9 cellular contexts compared by ENCODE assay signal in the genomic region with DNA sequence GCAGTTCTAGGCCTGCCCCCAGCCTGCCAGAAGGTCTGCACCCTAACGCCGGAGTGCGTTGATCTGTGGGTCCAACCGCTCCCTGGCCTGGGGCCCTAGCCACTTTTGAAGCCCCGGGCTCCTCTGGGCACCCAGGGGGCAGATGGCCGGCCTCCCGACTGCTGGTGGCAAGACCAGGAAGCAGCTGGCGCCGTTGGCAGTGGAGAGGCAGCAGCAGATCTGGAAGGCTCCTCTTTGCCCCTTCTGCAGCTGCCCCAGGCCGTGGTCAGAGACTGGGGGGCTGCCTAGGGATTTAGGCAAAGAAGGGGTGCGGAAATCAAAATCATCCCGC. TPM values are rescaled to one million over a fixed set of nuclear protein-coding genes. Genes with fewer than 3 reads are reported as not detected.
DNase-seq lines count a peak whose midpoint lies in the region; ATAC-seq, FAIRE-seq and TF ChIP-seq lines count a peak whose summit lies in the region.
"Had no signal": no experiment of that assay in that cellular context is flagged by ENCODE, and none has a peak within 500 bp of the region (broad histone marks: within the 10 kb centered on the region; RNA-seq: fewer than 3 reads in every experiment).

No MANE protein-coding gene starts in this region.

- H3K4me1 ChIP-seq in small intestine (ENCODE audit: control insufficient read depth in 2 of 2, insufficient read depth in 1 of 2, low read depth in 1 of 2, low read length in 1 of 2) = peaks cover 3 to 8% of the 10 kb centered on the region in 2 donors

- CTCF ChIA-PET in RWPE1 (lab: Yijun Ruan, JAX) = interaction anchor here (1.1 to 2.3 kb wide), 2 partner anchors 41 to 122 kb away, joined by 4 to 15 read pairs; no protein-coding TSS in a partner anchor

- H3K4me1 Mint-ChIP-seq in glutamatergic neuron (ENCODE audit: low read depth, unreplicated experiment) = peaks cover 8% of the 10 kb centered on the region

- H3K36me3 ChIP-seq in small intestine (ENCODE audit: control insufficient read depth in 2 of 2, insufficient read depth in 2 of 2, low read length in 2 of 2) = peaks cover under 1 to 8% of the 10 kb centered on the region in 2 donors

- no peak for TF ChIP-seq CTCF in GM12865 (IDR thresholded peaks at IDR 0.05; ENCODE audit: insufficient read depth, low read depth, low read length, missing control alignments)
- TF ChIP-seq CTCF in RWPE1 (conservative IDR thresholded peaks at IDR 0.05; ENCODE audit: low read depth) = no peak
- TF ChIP-seq CTCF in glutamatergic neuron (IDR thresholded peaks at IDR 0.05; ENCODE audit: partially characterized antibody, unreplicated experiment) = no peak

- H3K9me3 Mint-ChIP-seq in glutamatergic neuron (ENCODE audit: unreplicated experiment) = peaks cover 11% of the 10 kb centered on the region

- peaks cover 19% of the 10 kb centered on the region for H3K27me3 Mint-ChIP-seq in glutamatergic neuron (ENCODE audit: unreplicated experiment)

- ATAC-seq in GM21576 (IDR thresholded peaks at IDR 0.05; ENCODE audit: unreplicated experiment) = no peak
- ATAC-seq in HG03039 (IDR thresholded peaks at IDR 0.05; ENCODE audit: unreplicated experiment) = no peak

- no peaks in the 10 kb centered on the region for H3K9me3 ChIP-seq in small intestine (ENCODE audit: control insufficient read depth, low read depth)

- 33 to 43% (median 37%) methylated on average over 12 of the region's 12 CpGs for WGBS in small intestine, 3 donors

- H3K27ac Mint-ChIP-seq in glutamatergic neuron (ENCODE audit: unreplicated experiment) = peak overlapping the region; percentile 71

- DNase-seq in GM12865 (ENCODE audit: low read depth) (peak; percentile 13), RWPE1 (ENCODE audit: low spot score) (no peak), glutamatergic neuron (no peak), small intestine (peak; percentile 20), globus pallidus (ENCODE audit: low spot score) (no peak)
- DNase-seq: cerebellar nuclear complex had no signal

- H3K4me3 Mint-ChIP-seq in glutamatergic neuron (ENCODE audit: unreplicated experiment) = peak overlapping the region; percentile 74

- no peak for FAIRE-seq in small intestine (lab: Jason Lieb, UNC)
- FAIRE-seq: GM18507 had no signal

- H3K4me3 ChIP-seq in GM12865 (ENCODE audit: low read depth, low read length) = peak overlapping the region; percentile 89
- peak overlapping the region in 1 of 2 donors; percentile 62 for H3K4me3 ChIP-seq in small intestine (ENCODE audit: low read depth in 1 of 2, low read length in 2 of 2)

- H3K36me3 Mint-ChIP-seq in glutamatergic neuron (ENCODE audit: unreplicated experiment) = no peaks in the 10 kb centered on the region

- POLR2A ChIA-PET in RWPE1 (lab: Yijun Ruan, JAX; ENCODE audit: low non-redundant PET) = no interaction called here

- H3K27ac ChIP-seq in RWPE1 = peak overlapping the region; percentile 50; the same call in 1 of the 2 replicates
- no peak overlapping the region for H3K27ac ChIP-seq in small intestine (ENCODE audit: low read depth in 1 of 2, low read length in 1 of 2)

- no peaks in the 10 kb centered on the region for H3K27me3 ChIP-seq in small intestine (ENCODE audit: control insufficient read depth in 2 of 2, insufficient read depth in 2 of 2, low read length in 2 of 2)

RNA-seq across cellular contexts. Expression of gene VWCE, which starts 0.4 kb away (rescaled TPM):
- total RNA-seq in glutamatergic neuron (ENCODE audit: unreplicated experiment) = 27.3 TPM
- polyA plus RNA-seq in small intestine = 1 to 10 TPM in 2 of 3 donors, under 1 TPM in 1; 0.67 to 3.2 (median 2.7) TPM

RNA-seq across cellular contexts. Expression of gene DDB1, which starts 37.3 kb away (rescaled TPM):
- 259 TPM for total RNA-seq in glutamatergic neuron (ENCODE audit: unreplicated experiment)
- 100 to 1,000 TPM; 137 to 165 (median 151) TPM for polyA plus RNA-seq in small intestine

RNA-seq across cellular contexts. Expression of gene TKFC, which starts 37.5 kb away (rescaled TPM):
- 59.6 TPM for total RNA-seq in glutamatergic neuron (ENCODE audit: unreplicated experiment)
- polyA plus RNA-seq in small intestine = 1,000 to 10,000 TPM in 1 of 3 donors, 100 to 1,000 TPM in 2; 352 to 1,038 (median 539) TPM

RNA-seq across cellular contexts. Expression of gene PGA5, which starts 54.6 kb away (rescaled TPM):
- not detected for total RNA-seq in glutamatergic neuron (ENCODE audit: unreplicated experiment)
- 1 to 10 TPM in 1 of 3 donors, under 1 TPM in 2; 0.54 to 3.8 (median 0.89) TPM for polyA plus RNA-seq in small intestine

Comparison
In these comparisons a context has a peak if more than half of its experiments do, and no peak if none do; other contexts are left out.
1. DNase-seq: peak in GM12865 (single experiment) and small intestine (single experiment); none in RWPE1 (single experiment), glutamatergic neuron (single experiment) and globus pallidus (single experiment).